ENCODE assay signal across 27 cellular contexts in genomic region chr3:125470671-125471070, GRCh38.
"Had no signal": no experiment of that assay in that cellular context is flagged by ENCODE, and none has a peak within 500 bp of the region (broad histone marks: within the 10 kb centered on the region; RNA-seq: fewer than 3 reads in every experiment).

No MANE protein-coding gene starts in this region.

- H3K27me3 ChIP-seq: colonic mucosa, ovary, transverse colon, upper lobe of right lung, uterus had no signal

- H3K9me3 ChIP-seq: colonic mucosa, ovary, psoas muscle, thoracic aorta, transverse colon, upper lobe of right lung, uterus had no signal

- H3K9me3 Mint-ChIP-seq: dendritic cell treated with granulocyte-macrophage colony-stimulating factor and Interleukin-4, amounts not matched to agents 40 ng/mL and 50 ng/mL, for 4 days; immature natural killer cell; naive thymus-derived CD8-positive, alpha-beta T cell; stimulated activated naive B cell treated with anti-CD40 and anti-IgM and Interleukin-4, amounts not matched to agents 10 μg/mL and 1 μg/mL and 100 μg/mL, for 72 hours; stimulated activated naive CD8-positive, alpha-beta T cell treated with anti-CD3 and anti-CD28 coated beads, Interleukin-15, Interleukin-2, amounts not matched to agents 100 ng/mL and 50 ng/mL, for 24 hours had no signal

- H3K4me1 ChIP-seq: colonic mucosa, psoas muscle, transverse colon, upper lobe of right lung, uterus had no signal

- DNase-seq: colonic mucosa; effector CD8-positive, alpha-beta T cell; endodermal cell; foreskin melanocyte; hypothalamus; immature natural killer cell; mesendoderm; naive thymus-derived CD8-positive, alpha-beta T cell; nephron progenitor cell; occipital lobe; ovary; posterior cingulate gyrus; psoas muscle; right cardiac atrium; small intestine; stimulated activated CD4-positive, alpha-beta T cell treated with anti-CD3 and anti-CD28 coated beads, Interleukin-15, amount 100 ng/mL, for 24 hours; stimulated activated CD4-positive, alpha-beta T cell treated with anti-CD3 and anti-CD28 coated beads, Interleukin-2, amount 100 ng/mL, for 48 hours; stimulated activated naive B cell treated with anti-CD40 and anti-IgM and Interleukin-4, amounts not matched to agents 10 μg/mL and 1 μg/mL and 100 μg/mL, for 72 hours; transverse colon; upper lobe of right lung; uterus had no signal

- ATAC-seq: esophagus mucosa; naive thymus-derived CD8-positive, alpha-beta T cell; psoas muscle; right cardiac atrium; stimulated activated naive B cell treated with anti-CD40 and anti-IgM and Interleukin-4, amounts not matched to agents 10 μg/mL and 1 μg/mL and 100 μg/mL, for 72 hours; upper lobe of right lung had no signal

- H3K4me1 Mint-ChIP-seq: endodermal cell; nephron progenitor cell; stimulated activated naive B cell treated with anti-CD40 and anti-IgM and Interleukin-4, amounts not matched to agents 10 μg/mL and 1 μg/mL and 100 μg/mL, for 72 hours had no signal

- H3K4me3 Mint-ChIP-seq: dendritic cell treated with granulocyte-macrophage colony-stimulating factor and Interleukin-4, amounts not matched to agents 40 ng/mL and 50 ng/mL, for 4 days; endodermal cell; immature natural killer cell; naive thymus-derived CD8-positive, alpha-beta T cell; nephron progenitor cell; stimulated activated naive B cell treated with anti-CD40 and anti-IgM and Interleukin-4, amounts not matched to agents 10 μg/mL and 1 μg/mL and 100 μg/mL, for 72 hours; stimulated activated naive CD8-positive, alpha-beta T cell treated with anti-CD3 and anti-CD28 coated beads, Interleukin-15, Interleukin-2, amounts not matched to agents 100 ng/mL and 50 ng/mL, for 24 hours had no signal

- H3K27ac Mint-ChIP-seq: dendritic cell treated with granulocyte-macrophage colony-stimulating factor and Interleukin-4, amounts not matched to agents 40 ng/mL and 50 ng/mL, for 4 days; endodermal cell; immature natural killer cell; naive thymus-derived CD8-positive, alpha-beta T cell; nephron progenitor cell; stimulated activated naive B cell treated with anti-CD40 and anti-IgM and Interleukin-4, amounts not matched to agents 10 μg/mL and 1 μg/mL and 100 μg/mL, for 72 hours; stimulated activated naive CD8-positive, alpha-beta T cell treated with anti-CD3 and anti-CD28 coated beads, Interleukin-15, Interleukin-2, amounts not matched to agents 100 ng/mL and 50 ng/mL, for 24 hours had no signal

- H3K27me3 Mint-ChIP-seq: dendritic cell treated with granulocyte-macrophage colony-stimulating factor and Interleukin-4, amounts not matched to agents 40 ng/mL and 50 ng/mL, for 4 days; naive thymus-derived CD8-positive, alpha-beta T cell; stimulated activated naive B cell treated with anti-CD40 and anti-IgM and Interleukin-4, amounts not matched to agents 10 μg/mL and 1 μg/mL and 100 μg/mL, for 72 hours; stimulated activated naive CD8-positive, alpha-beta T cell treated with anti-CD3 and anti-CD28 coated beads, Interleukin-15, Interleukin-2, amounts not matched to agents 100 ng/mL and 50 ng/mL, for 24 hours had no signal

- H3K36me3 ChIP-seq: ovary, uterus had no signal

- H3K27ac ChIP-seq: colonic mucosa, epithelial cell of prostate, ovary, psoas muscle, thoracic aorta, transverse colon, upper lobe of right lung, uterus had no signal

- FAIRE-seq: keratinocyte, small intestine had no signal

- H3K4me3 ChIP-seq: colonic mucosa, ovary, psoas muscle, thoracic aorta, transverse colon, upper lobe of right lung, uterus had no signal
